In genomic region chr3:77041156-77041696, GRCh38 we compare ENCODE assay signal across 17 cellular contexts. TPM values are rescaled to one million over a fixed set of nuclear protein-coding genes. Genes with fewer than 3 reads are reported as not detected.
DNase-seq lines count a peak whose midpoint lies in the region; ATAC-seq and TF ChIP-seq lines count a peak whose summit lies in the region.
"Had no signal": no experiment of that assay in that cellular context is flagged by ENCODE, and none has a peak within 500 bp of the region (broad histone marks: within the 10 kb centered on the region; RNA-seq: fewer than 3 reads in every experiment).

No MANE protein-coding gene starts in this region.

- no peak overlapping the region for H2BK12ac ChIP-seq in H9 (ENCODE audit: insufficient read length, low read depth, low read length)

- no peak overlapping the region for H3K18ac ChIP-seq in H9 (ENCODE audit: insufficient read length, low read depth, low read length)

- peaks cover 19 to 20% of the 10 kb centered on the region in 2 experiments for H3K4me1 Mint-ChIP-seq in H9
- H3K4me1 Mint-ChIP-seq in neural crest cell, result peaks cover 39% of the 10 kb centered on the region
- no peaks in the 10 kb centered on the region for H3K4me1 Mint-ChIP-seq in activated T-cell treated with anti-CD3 and anti-CD28 coated beads, Interleukin-2, amount 50 U/mL, for 4 hours (ENCODE audit: low read depth)
- H3K4me1 Mint-ChIP-seq: activated CD4-positive, alpha-beta memory T cell treated with anti-CD3 and anti-CD28 coated beads, Interleukin-2, amount 10 ng/mL, durations not matched to agents 7 days and 5 days; natural killer cell had no signal

- DNase-seq in H9, result no peak
- DNase-seq in NCI-H748 (lab: John Stamatoyannopoulos, UW; ENCODE audit: unreplicated experiment), result peak; percentile 75
- no peak for DNase-seq in neural crest cell (ENCODE audit: low read depth, low spot score)
- no peak for DNase-seq in activated T-cell treated with anti-CD3 and anti-CD28 coated beads for 4 hours
- DNase-seq in stimulated activated naive CD4-positive, alpha-beta T cell (lab: John Stamatoyannopoulos, UW), result no peak
- no peak for DNase-seq in hippocampal formation (lab: John Stamatoyannopoulos, UW)
- no peak for DNase-seq in activated T-cell treated with anti-CD3 and anti-CD28 coated beads, Interleukin-2, amount 50 U/mL, for 4 hours
- DNase-seq: activated CD4-positive, alpha-beta memory T cell treated with anti-CD3 and anti-CD28 coated beads, Interleukin-2, amount 10 ng/mL, durations not matched to agents 7 days and 5 days; activated effector memory CD4-positive, alpha-beta T cell treated with anti-CD3 and anti-CD28 coated beads, Interleukin-2, amount 50 U/mL, for 16 hours; CD4-positive, CD25-positive, alpha-beta regulatory T cell; effector CD8-positive, alpha-beta T cell; gastrocnemius medialis; left cardiac atrium; natural killer cell had no signal

- no peak overlapping the region for H2BK15ac ChIP-seq in H9 (ENCODE audit: low read depth, low read length)

- no peaks in the 10 kb centered on the region for H4K20me1 ChIP-seq in H9 (ENCODE audit: control insufficient read depth, insufficient read depth, insufficient read length)

- H3K27me3 ChIP-seq in H9 (ENCODE audit: insufficient read depth, low read length), result peaks cover 5% of the 10 kb centered on the region
- no peaks in the 10 kb centered on the region for H3K27me3 ChIP-seq in endocrine pancreas (ENCODE audit: control insufficient read depth, insufficient read depth, low read length)

- no peak overlapping the region for H3K27ac Mint-ChIP-seq in H9
- peak overlapping the region; percentile 4 for H3K27ac Mint-ChIP-seq in neural crest cell (ENCODE audit: unreplicated experiment)
- H3K27ac Mint-ChIP-seq: activated CD4-positive, alpha-beta memory T cell treated with anti-CD3 and anti-CD28 coated beads, Interleukin-2, amount 10 ng/mL, durations not matched to agents 7 days and 5 days; CD4-positive, CD25-positive, alpha-beta regulatory T cell; natural killer cell had no signal

- H2AK5ac ChIP-seq in H9 (ENCODE audit: insufficient read length, low read length), result no peak overlapping the region

- no peak overlapping the region for H2AFZ ChIP-seq in H9 (ENCODE audit: low read length)

- no peak overlapping the region for H4K5ac ChIP-seq in H9 (ENCODE audit: insufficient read length, low read depth, low read length)

- H2BK5ac ChIP-seq in H9 (ENCODE audit: insufficient read length, low read length), result no peak overlapping the region

- H3K56ac ChIP-seq in H9 (ENCODE audit: insufficient read length, low read depth, low read length), result no peak overlapping the region

- no peak overlapping the region for H3K4ac ChIP-seq in H9 (ENCODE audit: low read depth, low read length)

- H3K27me3 Mint-ChIP-seq in H9 (ENCODE audit: low read depth) (peaks cover 36% of the 10 kb centered on the region), neural crest cell (ENCODE audit: low read depth) (peaks cover 42% of the 10 kb centered on the region)
- peaks cover 26% of the 10 kb centered on the region for H3K27me3 Mint-ChIP-seq in activated T-cell treated with anti-CD3 and anti-CD28 coated beads, Interleukin-2, amount 50 U/mL, for 4 hours (ENCODE audit: low read depth)

- H3K4me3 ChIP-seq in endocrine pancreas (ENCODE audit: control insufficient read depth, insufficient read depth, low read length), result peak overlapping the region; percentile 98
- H3K4me3 ChIP-seq: gastrocnemius medialis had no signal

- no peaks in the 10 kb centered on the region for H3K79me1 ChIP-seq in H9 (ENCODE audit: insufficient read depth, low read depth, low read length, poor library complexity, severe bottlenecking)

- H3K27ac ChIP-seq in H9 (ENCODE audit: insufficient read length, low read depth, low read length), result no peak overlapping the region
- H3K27ac ChIP-seq: gastrocnemius medialis had no signal

- TF ChIP-seq CTCF in H9 (conservative IDR thresholded peaks at IDR 0.05), result no peak
- no peak for TF ChIP-seq CTCF in neural crest cell (conservative IDR thresholded peaks at IDR 0.05)

- H3K9me3 ChIP-seq in H9 (ENCODE audit: control insufficient read depth, low read depth, low read length) (no peaks in the 10 kb centered on the region), endocrine pancreas (ENCODE audit: control insufficient read depth, low read length) (no peaks in the 10 kb centered on the region)
- H3K9me3 ChIP-seq: gastrocnemius medialis had no signal

- H3K4me2 ChIP-seq in H9 (ENCODE audit: insufficient read depth, insufficient read length, low read length), result peak overlapping the region; percentile 14

- no peak overlapping the region for H4K8ac ChIP-seq in H9 (replicated peaks; ENCODE audit: insufficient read length, low read depth, low read length)

- no CpG with 5 or more reads among the region's 6 CpGs for WGBS in H9 (ENCODE audit: extremely low coverage, insufficient read length, low lambda C conversion rate)

- H3K4me3 Mint-ChIP-seq in H9 (peak overlapping the region; percentile 84 to 95), neural crest cell (peak overlapping the region; percentile 92)
- no peak overlapping the region for H3K4me3 Mint-ChIP-seq in activated T-cell treated with anti-CD3 and anti-CD28 coated beads, Interleukin-2, amount 50 U/mL, for 4 hours
- H3K4me3 Mint-ChIP-seq: activated CD4-positive, alpha-beta memory T cell treated with anti-CD3 and anti-CD28 coated beads, Interleukin-2, amount 10 ng/mL, durations not matched to agents 7 days and 5 days; natural killer cell had no signal

- H3K36me3 Mint-ChIP-seq in H9 (ENCODE audit: insufficient read depth in 1 of 3, low read depth in 3 of 3) (no peaks in the 10 kb centered on the region), neural crest cell (ENCODE audit: low read depth) (peaks cover 2% of the 10 kb centered on the region)
- H3K36me3 Mint-ChIP-seq in activated T-cell treated with anti-CD3 and anti-CD28 coated beads, Interleukin-2, amount 50 U/mL, for 4 hours (ENCODE audit: insufficient read depth), result no peaks in the 10 kb centered on the region
- H3K36me3 Mint-ChIP-seq: CD4-positive, CD25-positive, alpha-beta regulatory T cell; natural killer cell had no signal

- H3K23me2 ChIP-seq in H9 (ENCODE audit: insufficient read length, low read depth, low read length, poor library complexity, severe bottlenecking), result peaks cover 14% of the 10 kb centered on the region

- no peak overlapping the region for H3K9ac ChIP-seq in H9 (ENCODE audit: extremely low read depth, insufficient read length, low read length)
- peak overlapping the region; percentile 50 for H3K9ac ChIP-seq in endocrine pancreas (ENCODE audit: control insufficient read depth, insufficient read depth, low read length)

- 0 out of 2 replicates have a peak, but pooled peaks cover 2% of the 10 kb centered on the region for H3K79me2 ChIP-seq in H9 (ENCODE audit: insufficient read depth, low read length)

- no peak overlapping the region for H3T11ph ChIP-seq in H9 (ENCODE audit: low read length)

- H3K36me3 ChIP-seq in endocrine pancreas (ENCODE audit: control insufficient read depth, insufficient read depth, low read length), result no peaks in the 10 kb centered on the region
- H3K36me3 ChIP-seq: gastrocnemius medialis had no signal

- no peak overlapping the region for H4K91ac ChIP-seq in H9 (ENCODE audit: insufficient read length, low read depth, low read length)

- H3K14ac ChIP-seq in H9 (ENCODE audit: insufficient read depth, low read length), result no peak overlapping the region

- ATAC-seq in activated T-cell treated with anti-CD3 and anti-CD28 coated beads, Interleukin-2, amount 50 U/mL, for 4 hours, result no peak
- ATAC-seq: gastrocnemius medialis, HCT116, left cardiac atrium, natural killer cell had no signal

- H3K4me1 ChIP-seq in H9 (ENCODE audit: insufficient read depth, low read length), result peaks cover 5% of the 10 kb centered on the region; the same call in 1 of the 2 replicates
- peaks cover 10% of the 10 kb centered on the region for H3K4me1 ChIP-seq in endocrine pancreas (ENCODE audit: control insufficient read depth, insufficient read depth, low read length)
- H3K4me1 ChIP-seq: gastrocnemius medialis had no signal

- no peak overlapping the region for H2BK120ac ChIP-seq in H9 (ENCODE audit: low read depth, low read length, poor library complexity, severe bottlenecking)

- H2BK20ac ChIP-seq in H9 (ENCODE audit: low read depth, low read length, poor library complexity, severe bottlenecking), result no peak overlapping the region

- no peaks in the 10 kb centered on the region for H3K9me3 Mint-ChIP-seq in H9
- H3K9me3 Mint-ChIP-seq in neural crest cell, result peaks cover 3% of the 10 kb centered on the region
- peaks cover 2% of the 10 kb centered on the region for H3K9me3 Mint-ChIP-seq in activated T-cell treated with anti-CD3 and anti-CD28 coated beads, Interleukin-2, amount 50 U/mL, for 4 hours
- H3K9me3 Mint-ChIP-seq: activated CD4-positive, alpha-beta memory T cell treated with anti-CD3 and anti-CD28 coated beads, Interleukin-2, amount 10 ng/mL, durations not matched to agents 7 days and 5 days had no signal

- H3K23ac ChIP-seq in H9 (ENCODE audit: insufficient read length, low read depth, low read length), result no peak overlapping the region

RNA-seq across cellular contexts. Expression of gene ROBO2, which starts 1.3 kb away (rescaled TPM):
- total RNA-seq in H9 (2021) (2.0 and 2.3 TPM in 2 replicates), neural crest cell (26.0 and 27.9 TPM in 2 replicates)
- not detected for total RNA-seq in activated T-cell treated with anti-CD3 and anti-CD28 coated beads, Interleukin-2, amount 50 U/mL, for 4 hours
- total RNA-seq: activated CD4-positive, alpha-beta memory T cell treated with anti-CD3 and anti-CD28 coated beads, Interleukin-2, amount 10 ng/mL, durations not matched to agents 7 days and 5 days; CD4-positive, CD25-positive, alpha-beta regulatory T cell; natural killer cell; T-helper 2 cell treated with Interferon-gamma antibody and Interleukin-4, amounts not matched to agents 100 ng/mL and 5 ng/mL, for 36 hours had no signal
